41 cellular contexts compared by ENCODE assay signal in the genomic region with DNA sequence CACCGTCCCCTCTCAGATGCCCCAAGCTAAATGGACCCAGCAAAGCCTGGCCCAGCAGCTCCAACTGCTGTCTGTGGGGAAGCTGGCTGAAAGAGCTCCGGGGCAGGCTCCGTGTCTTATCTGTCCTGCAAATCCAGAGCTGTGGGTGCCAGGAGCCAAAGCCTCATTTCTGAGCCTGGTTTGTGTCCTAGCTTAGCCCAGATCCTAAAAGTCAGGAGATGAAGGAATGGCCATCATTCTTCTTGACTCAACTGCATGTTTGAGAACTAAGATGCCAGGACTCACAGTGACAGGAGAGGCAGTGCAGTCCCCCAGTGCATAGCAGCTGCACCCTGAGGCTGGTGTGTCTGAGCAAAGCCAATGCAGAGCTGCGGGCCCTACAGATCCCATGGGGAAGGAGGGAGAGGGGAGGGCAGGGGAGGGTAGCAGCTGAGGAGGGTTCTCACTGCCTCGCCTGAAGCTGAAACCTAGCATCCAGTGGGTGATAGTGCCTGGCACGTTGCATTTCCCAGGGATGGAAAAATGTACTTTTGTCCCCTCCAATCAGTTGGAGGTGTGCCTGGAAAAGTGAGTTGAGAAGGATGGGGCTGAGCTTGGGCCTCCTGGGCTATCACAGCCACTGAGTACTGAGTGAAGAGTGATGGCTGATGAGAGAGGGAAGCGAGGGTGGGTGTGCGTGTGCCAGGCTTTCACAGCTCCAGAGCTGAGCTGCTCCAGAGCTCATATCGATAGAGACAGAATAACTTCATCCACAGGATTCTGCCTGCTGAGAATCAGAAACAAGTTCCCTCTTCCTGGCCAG. TPM values are rescaled to one million over a fixed set of nuclear protein-coding genes. Genes with fewer than 3 reads are reported as not detected.
"Had no signal": no experiment of that assay in that cellular context is flagged by ENCODE, and none has a peak within 500 bp of the region (broad histone marks: within the 10 kb centered on the region; RNA-seq: fewer than 3 reads in every experiment).

No MANE protein-coding gene starts in this region.

- H3K4me3 Mint-ChIP-seq: activated CD4-positive, alpha-beta memory T cell treated with anti-CD3 and anti-CD28 coated beads for 36 hours; activated CD4-positive, alpha-beta T cell treated with anti-CD3 and anti-CD28 coated beads, Interleukin-2, amount 10 ng/mL, durations not matched to agents 24 days and 14 days; activated T-helper 17 cell treated with anti-CD3 and anti-CD28 coated beads, Interleukin-2, amount 50 U/mL, for 72 hours; immature natural killer cell; nephron; stimulated activated memory B cell treated with anti-CD40 and anti-IgM and Interleukin-4, amounts not matched to agents 10 μg/mL and 1 μg/mL and 100 μg/mL, for 72 hours; T-helper 17 cell had no signal

- H3K4me1 Mint-ChIP-seq: activated CD4-positive, alpha-beta T cell treated with anti-CD3 and anti-CD28 coated beads, Interleukin-2, amount 10 ng/mL, durations not matched to agents 24 days and 14 days; activated T-helper 17 cell treated with anti-CD3 and anti-CD28 coated beads, Interleukin-2, amount 50 U/mL, for 72 hours; immature natural killer cell; nephron had no signal

- H3K9me3 ChIP-seq: colonic mucosa, gastrocnemius medialis, neutrophil, sigmoid colon, stomach, suprapubic skin, tibial nerve had no signal

- DNase-seq: activated CD4-positive, alpha-beta memory T cell treated with anti-CD3 and anti-CD28 coated beads for 36 hours; activated CD4-positive, alpha-beta T cell treated with anti-CD3 and anti-CD28 coated beads, Interleukin-2, amount 10 ng/mL, durations not matched to agents 24 days and 14 days; activated CD4-positive, CD25-positive, alpha-beta regulatory T cell treated with anti-CD3 and anti-CD28 coated beads, Interleukin-2, amount 50 U/mL, for 72 hours; activated CD8-positive, alpha-beta memory T cell treated with anti-CD3 and anti-CD28 coated beads, Interleukin-2, amount 50 U/mL, for 4 hours; activated gamma-delta T cell treated with Interleukin-2 at 50 U/mL for 16 hours; activated T-cell treated with anti-CD3 and anti-CD28 coated beads, Interleukin-2, amount 50 U/mL, for 1 hour; anterior cingulate cortex; cerebellar nuclear complex; colonic mucosa; effector memory CD4-positive, alpha-beta T cell; gastrocnemius medialis; glutamatergic neuron; hypothalamus; immature natural killer cell; sigmoid colon; small intestine; stimulated activated CD4-positive, alpha-beta T cell treated with anti-CD3 and anti-CD28 coated beads, Interleukin-4, amount 100 ng/mL, for 24 hours; stimulated activated CD8-positive, alpha-beta memory T cell treated with anti-CD3 and anti-CD28 coated beads, Interleukin-4, amount 100 ng/mL, for 48 hours; stomach; SW 1271; T-helper 17 cell had no signal

- H3K36me3 Mint-ChIP-seq: activated CD4-positive, alpha-beta memory T cell treated with anti-CD3 and anti-CD28 coated beads for 36 hours; activated naive CD4-positive, alpha-beta T cell treated with anti-CD3 and anti-CD28 coated beads, Interleukin-2, amount 50 U/mL, for 72 hours; immature natural killer cell; stimulated activated memory B cell treated with anti-CD40 and anti-IgM and Interleukin-4, amounts not matched to agents 10 μg/mL and 1 μg/mL and 100 μg/mL, for 72 hours had no signal

- ATAC-seq: activated naive CD4-positive, alpha-beta T cell treated with anti-CD3 and anti-CD28 coated beads, Interleukin-2, amount 50 U/mL, for 72 hours; activated T-helper 17 cell treated with anti-CD3 and anti-CD28 coated beads, Interleukin-2, amount 50 U/mL, for 72 hours; gastrocnemius medialis; left lobe of liver; stimulated activated memory B cell treated with anti-CD40 and anti-IgM and Interleukin-4, amounts not matched to agents 10 μg/mL and 1 μg/mL and 100 μg/mL, for 72 hours; T-helper 17 cell had no signal

- H3K9me3 Mint-ChIP-seq: activated CD4-positive, alpha-beta memory T cell treated with anti-CD3 and anti-CD28 coated beads for 36 hours; activated CD4-positive, alpha-beta T cell treated with anti-CD3 and anti-CD28 coated beads, Interleukin-2, amount 10 ng/mL, durations not matched to agents 24 days and 14 days; activated naive CD4-positive, alpha-beta T cell treated with anti-CD3 and anti-CD28 coated beads, Interleukin-2, amount 50 U/mL, for 72 hours; activated T-helper 17 cell treated with anti-CD3 and anti-CD28 coated beads, Interleukin-2, amount 50 U/mL, for 72 hours; immature natural killer cell; nephron; stimulated activated memory B cell treated with anti-CD40 and anti-IgM and Interleukin-4, amounts not matched to agents 10 μg/mL and 1 μg/mL and 100 μg/mL, for 72 hours had no signal

- H3K4me3 ChIP-seq: colonic mucosa, gastrocnemius medialis, lung, sigmoid colon, stomach, suprapubic skin, tibial nerve had no signal

- H3K36me3 ChIP-seq: colonic mucosa, gastrocnemius medialis, neutrophil, sigmoid colon, stomach, suprapubic skin, tibial nerve had no signal

- H3K27ac ChIP-seq: colonic mucosa, gastrocnemius medialis, neutrophil, sigmoid colon, stomach, suprapubic skin, tibial nerve had no signal

- H3K4me1 ChIP-seq: colonic mucosa, gastrocnemius medialis, stomach, suprapubic skin, tibial nerve had no signal

RNA-seq across cellular contexts. Expression of a gene that starts 24.5 kb away (rescaled TPM):
- total RNA-seq: activated CD4-positive, alpha-beta memory T cell treated with anti-CD3 and anti-CD28 coated beads for 36 hours; activated CD4-positive, alpha-beta T cell treated with anti-CD3 and anti-CD28 coated beads, Interleukin-2, amount 10 ng/mL, durations not matched to agents 24 days and 14 days; activated CD8-positive, alpha-beta memory T cell treated with anti-CD3 and anti-CD28 coated beads for 36 hours; activated naive CD4-positive, alpha-beta T cell treated with anti-CD3 and anti-CD28 coated beads, Interleukin-2, amount 50 U/mL, for 72 hours; activated T-helper 17 cell treated with anti-CD3 and anti-CD28 coated beads, Interleukin-2, amount 50 U/mL, for 72 hours; bronchial epithelial cell; dermis microvascular lymphatic vessel endothelial cell; epithelial cell of proximal tubule; kidney epithelial cell; osteocyte; progenitor cell of endocrine pancreas; renal cortical epithelial cell had no signal

RNA-seq across cellular contexts. Expression of a gene that starts 56.0 kb away (rescaled TPM):
- total RNA-seq: activated CD4-positive, alpha-beta memory T cell treated with anti-CD3 and anti-CD28 coated beads for 36 hours; activated CD4-positive, alpha-beta T cell treated with anti-CD3 and anti-CD28 coated beads, Interleukin-2, amount 10 ng/mL, durations not matched to agents 24 days and 14 days; activated CD8-positive, alpha-beta memory T cell treated with anti-CD3 and anti-CD28 coated beads for 36 hours; activated naive CD4-positive, alpha-beta T cell treated with anti-CD3 and anti-CD28 coated beads, Interleukin-2, amount 50 U/mL, for 72 hours; activated T-helper 17 cell treated with anti-CD3 and anti-CD28 coated beads, Interleukin-2, amount 50 U/mL, for 72 hours; bronchial epithelial cell; colonic mucosa; dermis microvascular lymphatic vessel endothelial cell; epithelial cell of proximal tubule; gastrocnemius medialis; kidney epithelial cell; left lobe of liver; mesenteric fat pad; mucosa of gallbladder; osteocyte; progenitor cell of endocrine pancreas; renal cortical epithelial cell; sigmoid colon; stomach; suprapubic skin; T-helper 17 cell; tibial nerve; urinary bladder had no signal
- polyA plus RNA-seq: immature natural killer cell, sigmoid colon, small intestine, stomach, urinary bladder had no signal
